24 cellular contexts compared by ENCODE assay signal in the genomic region with DNA sequence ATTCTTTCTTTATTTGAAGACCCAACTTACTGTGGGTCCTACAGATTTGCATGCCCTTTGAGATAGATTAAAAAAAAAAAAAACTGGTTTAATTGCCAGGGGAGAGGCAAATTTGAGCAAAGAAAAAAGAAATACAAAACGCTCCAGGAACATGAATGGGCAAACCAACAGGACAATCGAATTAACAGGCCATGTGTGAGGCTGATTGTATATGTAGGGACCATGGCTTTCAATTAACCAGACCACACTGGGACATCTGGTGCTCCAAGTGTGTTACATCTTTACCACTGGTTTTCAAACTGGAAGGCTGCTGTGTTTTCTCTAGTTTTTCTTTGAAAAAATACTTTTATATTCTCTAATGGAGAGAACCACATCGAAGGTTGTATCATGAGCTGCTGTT.
"Had no signal": no experiment of that assay in that cellular context is flagged by ENCODE, and none has a peak within 500 bp of the region (broad histone marks: within the 10 kb centered on the region; RNA-seq: fewer than 3 reads in every experiment).

No MANE protein-coding gene starts in this region.

- ATAC-seq: effector memory CD8-positive, alpha-beta T cell; esophagus mucosa; gastrocnemius medialis; heart right ventricle; left cardiac atrium; left lung; left ventricle myocardium superior; lower lobe of right lung; naive thymus-derived CD4-positive, alpha-beta T cell had no signal

- H3K4me1 ChIP-seq: gastrocnemius medialis, heart right ventricle, left lung, lower lobe of right lung had no signal

- DNase-seq: dermis blood vessel endothelial cell; dorsolateral prefrontal cortex; effector CD8-positive, alpha-beta T cell; effector memory CD8-positive, alpha-beta T cell; endodermal cell; erythroblast; esophagus squamous epithelium; foreskin fibroblast; foreskin melanocyte; gastrocnemius medialis; glutamatergic neuron; head of caudate nucleus; heart right ventricle; hippocampal formation; left cardiac atrium; left lung; left ventricle myocardium superior; lower lobe of right lung; mesenchymal stem cell; midbrain; naive thymus-derived CD4-positive, alpha-beta T cell had no signal

- H3K9me3 ChIP-seq: esophagus squamous epithelium, gastrocnemius medialis, lower lobe of right lung had no signal

- H3K27me3 ChIP-seq: dorsolateral prefrontal cortex, esophagus squamous epithelium, gastrocnemius medialis, heart right ventricle, left lung had no signal

- H3K36me3 ChIP-seq: esophagus squamous epithelium, gastrocnemius medialis, heart right ventricle, left lung, lower lobe of right lung had no signal

- H3K4me3 ChIP-seq: coronary artery, dorsolateral prefrontal cortex, esophagus squamous epithelium, gastrocnemius medialis, heart right ventricle, left lung, lower lobe of right lung had no signal

- H3K27ac ChIP-seq: coronary artery, dorsolateral prefrontal cortex, epithelial cell of prostate, esophagus squamous epithelium, gastrocnemius medialis, heart right ventricle, left lung, lower lobe of right lung had no signal
